Comparison of ENCODE assay signal across 1 cellular context in the genomic region with DNA sequence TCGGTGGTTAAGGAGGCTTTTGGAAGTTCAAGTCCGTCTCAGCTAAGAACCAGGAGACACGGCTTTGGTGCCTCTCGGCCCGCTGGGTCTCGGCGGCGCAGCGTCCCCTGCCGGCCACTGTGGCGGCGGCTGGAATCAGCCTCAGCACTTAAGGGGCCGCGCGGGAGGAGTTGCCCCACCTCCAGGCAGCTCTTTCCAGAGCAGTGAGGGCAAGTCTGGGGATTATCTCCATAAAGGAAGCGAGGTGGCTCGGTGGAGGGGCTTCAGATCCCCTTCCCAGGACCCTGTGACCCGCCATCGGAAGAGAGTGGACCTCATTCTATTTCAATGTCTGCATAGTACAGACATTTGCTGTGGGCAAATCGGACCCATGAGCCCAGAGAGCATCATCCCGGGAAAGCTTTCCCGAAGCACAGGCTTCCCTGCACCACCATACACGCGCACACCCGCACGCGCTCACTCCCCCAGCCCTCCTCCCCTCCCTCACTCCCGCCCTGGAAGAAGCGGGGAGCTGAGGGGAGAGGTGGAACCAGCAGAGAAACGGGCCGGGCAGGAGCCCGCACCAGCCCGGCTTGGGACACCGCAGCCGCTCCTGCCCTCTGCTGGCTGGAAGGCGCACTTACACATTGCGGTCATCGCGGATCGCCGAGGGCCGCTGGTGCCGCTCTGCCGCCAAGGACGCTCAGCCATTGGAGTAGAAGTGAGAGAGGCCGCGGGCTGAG.
TF ChIP-seq lines count a peak whose summit lies in the region.

No MANE protein-coding gene starts in this region.

TF ChIP-seq in K562, 482 proteins besides CTCF, POLR2A, EP300 and RAD21 (continued from another document and continues in another):
- TF ChIP-seq, protein P1, sequence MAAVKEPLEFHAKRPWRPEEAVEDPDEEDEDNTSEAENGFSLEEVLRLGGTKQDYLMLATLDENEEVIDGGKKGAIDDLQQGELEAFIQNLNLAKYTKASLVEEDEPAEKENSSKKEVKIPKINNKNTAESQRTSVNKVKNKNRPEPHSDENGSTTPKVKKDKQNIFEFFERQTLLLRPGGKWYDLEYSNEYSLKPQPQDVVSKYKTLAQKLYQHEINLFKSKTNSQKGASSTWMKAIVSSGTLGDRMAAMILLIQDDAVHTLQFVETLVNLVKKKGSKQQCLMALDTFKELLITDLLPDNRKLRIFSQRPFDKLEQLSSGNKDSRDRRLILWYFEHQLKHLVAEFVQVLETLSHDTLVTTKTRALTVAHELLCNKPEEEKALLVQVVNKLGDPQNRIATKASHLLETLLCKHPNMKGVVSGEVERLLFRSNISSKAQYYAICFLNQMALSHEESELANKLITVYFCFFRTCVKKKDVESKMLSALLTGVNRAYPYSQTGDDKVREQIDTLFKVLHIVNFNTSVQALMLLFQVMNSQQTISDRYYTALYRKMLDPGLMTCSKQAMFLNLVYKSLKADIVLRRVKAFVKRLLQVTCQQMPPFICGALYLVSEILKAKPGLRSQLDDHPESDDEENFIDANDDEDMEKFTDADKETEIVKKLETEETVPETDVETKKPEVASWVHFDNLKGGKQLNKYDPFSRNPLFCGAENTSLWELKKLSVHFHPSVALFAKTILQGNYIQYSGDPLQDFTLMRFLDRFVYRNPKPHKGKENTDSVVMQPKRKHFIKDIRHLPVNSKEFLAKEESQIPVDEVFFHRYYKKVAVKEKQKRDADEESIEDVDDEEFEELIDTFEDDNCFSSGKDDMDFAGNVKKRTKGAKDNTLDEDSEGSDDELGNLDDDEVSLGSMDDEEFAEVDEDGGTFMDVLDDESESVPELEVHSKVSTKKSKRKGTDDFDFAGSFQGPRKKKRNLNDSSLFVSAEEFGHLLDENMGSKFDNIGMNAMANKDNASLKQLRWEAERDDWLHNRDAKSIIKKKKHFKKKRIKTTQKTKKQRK (IDR thresholded peaks at IDR 0.05; ENCODE audit: borderline replicate concordance, low read depth, low read length) = no peak
- TF ChIP-seq TEAD1 (CRISPR knock-in tag; IDR thresholded peaks at IDR 0.05) (0 out of 4 replicates have a peak, but pooled peaks have one; percentile 52 to 66), CREM (IDR thresholded peaks at IDR 0.05; ENCODE audit: low read depth) (peak; percentile 69), SMC3 (conservative IDR thresholded peaks at IDR 0.05; ENCODE audit: insufficient read depth, low read depth, low read length) (peak; percentile 58), ZNF12 (CRISPR knock-in tag; IDR thresholded peaks at IDR 0.05) (no peak), KLF6 (CRISPR knock-in tag; IDR thresholded peaks at IDR 0.05; ENCODE audit: borderline replicate concordance) (no peak), MXI1 (IDR thresholded peaks at IDR 0.05; ENCODE audit: low read depth, low read length) (no peak), JUND (IDR thresholded peaks at IDR 0.05; ENCODE audit: borderline replicate concordance, low read depth, low read length) (0 out of 2 replicates have a peak, but pooled peaks have one; percentile 18), JUND (tag; IDR thresholded peaks at IDR 0.05; ENCODE audit: borderline replicate concordance, low read depth, low read length) (no peak; the same call in 2 of the 3 replicates), KAT7 (CRISPR knock-in tag; IDR thresholded peaks at IDR 0.05; ENCODE audit: borderline replicate concordance) (no peak), HNRNPLL (IDR thresholded peaks at IDR 0.05; ENCODE audit: low read depth, low read length, poor library complexity, severe bottlenecking) (peak; percentile 49), ZNF316 (IDR thresholded peaks at IDR 0.05) (no peak), BRD9 (IDR thresholded peaks at IDR 0.05; ENCODE audit: low read depth, partially characterized antibody) (no peak), ILF3 (IDR thresholded peaks at IDR 0.05; ENCODE audit: borderline replicate concordance) (no peak), MAZ (CRISPR knock-in tag; conservative IDR thresholded peaks at IDR 0.05 in 1 of 2, IDR thresholded peaks at IDR 0.05 in 1 of 2) (peak; percentile 19 to 23; a peak in 1 of 4 replicates), HDAC6 (IDR thresholded peaks at IDR 0.05; ENCODE audit: low read depth, low read length) (no peak), CXXC5 (CRISPR knock-in tag; IDR thresholded peaks at IDR 0.05) (peak; percentile 44), KDM4B (IDR thresholded peaks at IDR 0.05; ENCODE audit: borderline replicate concordance in 2 of 2, low read depth in 1 of 2) (no peak), RB1 (IDR thresholded peaks at IDR 0.05; ENCODE audit: low read depth) (peak; percentile 66), ZNF354B (CRISPR knock-in tag; IDR thresholded peaks at IDR 0.05) (no peak), ZNF24 (IDR thresholded peaks at IDR 0.05) (0 out of 2 replicates have a peak, but pooled peaks have one; percentile 17), KDM2B (CRISPR knock-in tag; IDR thresholded peaks at IDR 0.05) (no peak), SRSF7 (optimal IDR thresholded peaks at IDR 0.05; ENCODE audit: low read depth, low read length) (no peak), ZNF311 (CRISPR knock-in tag; IDR thresholded peaks at IDR 0.05) (no peak), ZNF717 (CRISPR knock-in tag; IDR thresholded peaks at IDR 0.05) (no peak), ESRRA (IDR thresholded peaks at IDR 0.05; ENCODE audit: borderline replicate concordance, low read depth) (peak; percentile 88; the same call in 1 of the 2 replicates)
- TF ChIP-seq, protein P2, sequence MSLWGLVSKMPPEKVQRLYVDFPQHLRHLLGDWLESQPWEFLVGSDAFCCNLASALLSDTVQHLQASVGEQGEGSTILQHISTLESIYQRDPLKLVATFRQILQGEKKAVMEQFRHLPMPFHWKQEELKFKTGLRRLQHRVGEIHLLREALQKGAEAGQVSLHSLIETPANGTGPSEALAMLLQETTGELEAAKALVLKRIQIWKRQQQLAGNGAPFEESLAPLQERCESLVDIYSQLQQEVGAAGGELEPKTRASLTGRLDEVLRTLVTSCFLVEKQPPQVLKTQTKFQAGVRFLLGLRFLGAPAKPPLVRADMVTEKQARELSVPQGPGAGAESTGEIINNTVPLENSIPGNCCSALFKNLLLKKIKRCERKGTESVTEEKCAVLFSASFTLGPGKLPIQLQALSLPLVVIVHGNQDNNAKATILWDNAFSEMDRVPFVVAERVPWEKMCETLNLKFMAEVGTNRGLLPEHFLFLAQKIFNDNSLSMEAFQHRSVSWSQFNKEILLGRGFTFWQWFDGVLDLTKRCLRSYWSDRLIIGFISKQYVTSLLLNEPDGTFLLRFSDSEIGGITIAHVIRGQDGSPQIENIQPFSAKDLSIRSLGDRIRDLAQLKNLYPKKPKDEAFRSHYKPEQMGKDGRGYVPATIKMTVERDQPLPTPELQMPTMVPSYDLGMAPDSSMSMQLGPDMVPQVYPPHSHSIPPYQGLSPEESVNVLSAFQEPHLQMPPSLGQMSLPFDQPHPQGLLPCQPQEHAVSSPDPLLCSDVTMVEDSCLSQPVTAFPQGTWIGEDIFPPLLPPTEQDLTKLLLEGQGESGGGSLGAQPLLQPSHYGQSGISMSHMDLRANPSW (CRISPR knock-in tag; IDR thresholded peaks at IDR 0.05) = no peak
- TF ChIP-seq, protein P3, sequence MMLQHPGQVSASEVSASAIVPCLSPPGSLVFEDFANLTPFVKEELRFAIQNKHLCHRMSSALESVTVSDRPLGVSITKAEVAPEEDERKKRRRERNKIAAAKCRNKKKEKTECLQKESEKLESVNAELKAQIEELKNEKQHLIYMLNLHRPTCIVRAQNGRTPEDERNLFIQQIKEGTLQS (IDR thresholded peaks at IDR 0.05) = no peak
- TF ChIP-seq, protein P3 (CRISPR knock-in tag; conservative IDR thresholded peaks at IDR 0.05) = no peak
- TF ChIP-seq, protein P4, sequence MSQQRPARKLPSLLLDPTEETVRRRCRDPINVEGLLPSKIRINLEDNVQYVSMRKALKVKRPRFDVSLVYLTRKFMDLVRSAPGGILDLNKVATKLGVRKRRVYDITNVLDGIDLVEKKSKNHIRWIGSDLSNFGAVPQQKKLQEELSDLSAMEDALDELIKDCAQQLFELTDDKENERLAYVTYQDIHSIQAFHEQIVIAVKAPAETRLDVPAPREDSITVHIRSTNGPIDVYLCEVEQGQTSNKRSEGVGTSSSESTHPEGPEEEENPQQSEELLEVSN (IDR thresholded peaks at IDR 0.05; ENCODE audit: borderline replicate concordance in 1 of 2, extremely low read depth in 1 of 2, insufficient read depth in 1 of 2, insufficient read length in 1 of 2, low read depth in 1 of 2, low read length in 1 of 2, poor library complexity in 1 of 2, severe bottlenecking in 1 of 2) = peak in 1 of 2 experiments; percentile 54
- TF ChIP-seq, protein P5, sequence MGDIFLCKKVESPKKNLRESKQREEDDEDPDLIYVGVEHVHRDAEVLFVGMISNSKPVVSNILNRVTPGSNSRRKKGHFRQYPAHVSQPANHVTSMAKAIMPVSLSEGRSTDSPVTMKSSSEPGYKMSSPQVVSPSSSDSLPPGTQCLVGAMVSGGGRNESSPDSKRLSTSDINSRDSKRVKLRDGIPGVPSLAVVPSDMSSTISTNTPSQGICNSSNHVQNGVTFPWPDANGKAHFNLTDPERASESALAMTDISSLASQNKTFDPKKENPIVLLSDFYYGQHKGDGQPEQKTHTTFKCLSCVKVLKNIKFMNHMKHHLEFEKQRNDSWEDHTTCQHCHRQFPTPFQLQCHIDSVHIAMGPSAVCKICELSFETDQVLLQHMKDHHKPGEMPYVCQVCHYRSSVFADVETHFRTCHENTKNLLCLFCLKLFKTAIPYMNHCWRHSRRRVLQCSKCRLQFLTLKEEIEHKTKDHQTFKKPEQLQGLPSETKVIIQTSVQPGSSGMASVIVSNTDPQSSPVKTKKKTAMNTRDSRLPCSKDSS (IDR thresholded peaks at IDR 0.05; ENCODE audit: low read depth, partially characterized antibody) = no peak
- TF ChIP-seq, protein P6, sequence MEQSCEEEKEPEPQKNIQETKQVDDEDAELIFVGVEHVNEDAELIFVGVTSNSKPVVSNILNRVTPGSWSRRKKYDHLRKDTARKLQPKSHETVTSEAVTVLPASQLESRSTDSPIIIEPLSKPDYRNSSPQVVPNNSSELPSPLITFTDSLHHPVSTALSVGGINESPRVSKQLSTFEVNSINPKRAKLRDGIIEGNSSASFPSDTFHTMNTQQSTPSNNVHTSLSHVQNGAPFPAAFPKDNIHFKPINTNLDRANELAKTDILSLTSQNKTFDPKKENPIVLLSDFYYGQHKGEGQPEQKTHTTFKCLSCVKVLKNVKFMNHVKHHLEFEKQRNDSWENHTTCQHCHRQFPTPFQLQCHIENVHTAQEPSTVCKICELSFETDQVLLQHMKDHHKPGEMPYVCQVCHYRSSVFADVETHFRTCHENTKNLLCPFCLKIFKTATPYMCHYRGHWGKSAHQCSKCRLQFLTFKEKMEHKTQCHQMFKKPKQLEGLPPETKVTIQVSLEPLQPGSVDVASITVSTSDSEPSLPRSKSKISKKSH (CRISPR knock-in tag; IDR thresholded peaks at IDR 0.05) = no peak
- TF ChIP-seq, protein P7, sequence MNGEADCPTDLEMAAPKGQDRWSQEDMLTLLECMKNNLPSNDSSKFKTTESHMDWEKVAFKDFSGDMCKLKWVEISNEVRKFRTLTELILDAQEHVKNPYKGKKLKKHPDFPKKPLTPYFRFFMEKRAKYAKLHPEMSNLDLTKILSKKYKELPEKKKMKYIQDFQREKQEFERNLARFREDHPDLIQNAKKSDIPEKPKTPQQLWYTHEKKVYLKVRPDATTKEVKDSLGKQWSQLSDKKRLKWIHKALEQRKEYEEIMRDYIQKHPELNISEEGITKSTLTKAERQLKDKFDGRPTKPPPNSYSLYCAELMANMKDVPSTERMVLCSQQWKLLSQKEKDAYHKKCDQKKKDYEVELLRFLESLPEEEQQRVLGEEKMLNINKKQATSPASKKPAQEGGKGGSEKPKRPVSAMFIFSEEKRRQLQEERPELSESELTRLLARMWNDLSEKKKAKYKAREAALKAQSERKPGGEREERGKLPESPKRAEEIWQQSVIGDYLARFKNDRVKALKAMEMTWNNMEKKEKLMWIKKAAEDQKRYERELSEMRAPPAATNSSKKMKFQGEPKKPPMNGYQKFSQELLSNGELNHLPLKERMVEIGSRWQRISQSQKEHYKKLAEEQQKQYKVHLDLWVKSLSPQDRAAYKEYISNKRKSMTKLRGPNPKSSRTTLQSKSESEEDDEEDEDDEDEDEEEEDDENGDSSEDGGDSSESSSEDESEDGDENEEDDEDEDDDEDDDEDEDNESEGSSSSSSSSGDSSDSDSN (IDR thresholded peaks at IDR 0.05; ENCODE audit: borderline replicate concordance in 1 of 2, low read depth in 2 of 2, low read length in 2 of 2) = peak in 1 of 2 experiments; percentile 30; a peak in 2 of 4 replicates
- TF ChIP-seq, protein P8, sequence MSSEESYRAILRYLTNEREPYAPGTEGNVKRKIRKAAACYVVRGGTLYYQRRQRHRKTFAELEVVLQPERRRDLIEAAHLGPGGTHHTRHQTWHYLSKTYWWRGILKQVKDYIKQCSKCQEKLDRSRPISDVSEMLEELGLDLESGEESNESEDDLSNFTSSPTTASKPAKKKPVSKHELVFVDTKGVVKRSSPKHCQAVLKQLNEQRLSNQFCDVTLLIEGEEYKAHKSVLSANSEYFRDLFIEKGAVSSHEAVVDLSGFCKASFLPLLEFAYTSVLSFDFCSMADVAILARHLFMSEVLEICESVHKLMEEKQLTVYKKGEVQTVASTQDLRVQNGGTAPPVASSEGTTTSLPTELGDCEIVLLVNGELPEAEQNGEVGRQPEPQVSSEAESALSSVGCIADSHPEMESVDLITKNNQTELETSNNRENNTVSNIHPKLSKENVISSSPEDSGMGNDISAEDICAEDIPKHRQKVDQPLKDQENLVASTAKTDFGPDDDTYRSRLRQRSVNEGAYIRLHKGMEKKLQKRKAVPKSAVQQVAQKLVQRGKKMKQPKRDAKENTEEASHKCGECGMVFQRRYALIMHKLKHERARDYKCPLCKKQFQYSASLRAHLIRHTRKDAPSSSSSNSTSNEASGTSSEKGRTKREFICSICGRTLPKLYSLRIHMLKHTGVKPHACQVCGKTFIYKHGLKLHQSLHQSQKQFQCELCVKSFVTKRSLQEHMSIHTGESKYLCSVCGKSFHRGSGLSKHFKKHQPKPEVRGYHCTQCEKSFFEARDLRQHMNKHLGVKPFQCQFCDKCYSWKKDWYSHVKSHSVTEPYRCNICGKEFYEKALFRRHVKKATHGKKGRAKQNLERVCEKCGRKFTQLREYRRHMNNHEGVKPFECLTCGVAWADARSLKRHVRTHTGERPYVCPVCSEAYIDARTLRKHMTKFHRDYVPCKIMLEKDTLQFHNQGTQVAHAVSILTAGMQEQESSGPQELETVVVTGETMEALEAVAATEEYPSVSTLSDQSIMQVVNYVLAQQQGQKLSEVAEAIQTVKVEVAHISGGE (CRISPR knock-in tag; IDR thresholded peaks at IDR 0.05) = peak in 1 of 3 experiments; percentile 73; a peak in 2 of 6 replicates
- TF ChIP-seq, protein P9, sequence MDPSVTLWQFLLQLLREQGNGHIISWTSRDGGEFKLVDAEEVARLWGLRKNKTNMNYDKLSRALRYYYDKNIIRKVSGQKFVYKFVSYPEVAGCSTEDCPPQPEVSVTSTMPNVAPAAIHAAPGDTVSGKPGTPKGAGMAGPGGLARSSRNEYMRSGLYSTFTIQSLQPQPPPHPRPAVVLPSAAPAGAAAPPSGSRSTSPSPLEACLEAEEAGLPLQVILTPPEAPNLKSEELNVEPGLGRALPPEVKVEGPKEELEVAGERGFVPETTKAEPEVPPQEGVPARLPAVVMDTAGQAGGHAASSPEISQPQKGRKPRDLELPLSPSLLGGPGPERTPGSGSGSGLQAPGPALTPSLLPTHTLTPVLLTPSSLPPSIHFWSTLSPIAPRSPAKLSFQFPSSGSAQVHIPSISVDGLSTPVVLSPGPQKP (CRISPR knock-in tag; IDR thresholded peaks at IDR 0.05) = no peak
- TF ChIP-seq, protein P10, sequence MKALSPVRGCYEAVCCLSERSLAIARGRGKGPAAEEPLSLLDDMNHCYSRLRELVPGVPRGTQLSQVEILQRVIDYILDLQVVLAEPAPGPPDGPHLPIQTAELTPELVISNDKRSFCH (CRISPR knock-in tag; IDR thresholded peaks at IDR 0.05) = no peak
- TF ChIP-seq, protein P10 (tag; IDR thresholded peaks at IDR 0.05) = no peak
